Comparison of ENCODE assay signal across 13 cellular contexts in genomic region chr13:106696140-106696539, GRCh38.
DNase-seq lines count a peak whose midpoint lies in the region; ATAC-seq and TF ChIP-seq lines count a peak whose summit lies in the region.
"Had no signal": no experiment of that assay in that cellular context is flagged by ENCODE, and none has a peak within 500 bp of the region (broad histone marks: within the 10 kb centered on the region; RNA-seq: fewer than 3 reads in every experiment).

No MANE protein-coding gene starts in this region.

- TF ChIP-seq CTCF in left ventricle myocardium inferior (IDR thresholded peaks at IDR 0.05; ENCODE audit: borderline replicate concordance): no peak
- TF ChIP-seq CTCF in DND-41 (IDR thresholded peaks at IDR 0.05; ENCODE audit: borderline replicate concordance, extremely low read depth, low read length, poor library complexity, severe bottlenecking): no peak
- TF ChIP-seq CTCF in CD14-positive monocyte (IDR thresholded peaks at IDR 0.05): no peak

- H3K36me3 ChIP-seq in left ventricle myocardium inferior (no peaks in the 10 kb centered on the region), DND-41 (ENCODE audit: insufficient read depth, low read length) (no peaks in the 10 kb centered on the region), neuronal stem cell (replicated peaks in 1 of 2; ENCODE audit: control insufficient read depth in 2 of 2, insufficient read depth in 2 of 2, low read length in 2 of 2) (no peaks in the 10 kb centered on the region)

- H3K27me3 Mint-ChIP-seq in CD14-positive monocyte (ENCODE audit: low read depth in 3 of 3): peaks cover 0 to 5% (median 0%) of the 10 kb centered on the region in 3 donors
- H3K27me3 Mint-ChIP-seq: B cell; CD4-positive, alpha-beta memory T cell had no signal

- no peak overlapping the region for H4K8ac ChIP-seq in neuronal stem cell (ENCODE audit: low read depth, low read length)

- no peak overlapping the region for H2BK12ac ChIP-seq in neuronal stem cell (ENCODE audit: low read length)

- H3K4me1 Mint-ChIP-seq in CD14-positive monocyte: no peaks in the 10 kb centered on the region
- H3K4me1 Mint-ChIP-seq: B cell had no signal

- intact Hi-C loops in left ventricle myocardium inferior (cut with micrococcal nuclease): no loop called here
- intact Hi-C loops in cardiac septum (cut with DNase I): no loop called here
- intact Hi-C loops in CD14-positive monocyte (cut with micrococcal nuclease): no loop called here

- H2BK120ac ChIP-seq in neuronal stem cell (ENCODE audit: low read depth, low read length): peak overlapping the region; percentile 7

- no peak overlapping the region for H3K4ac ChIP-seq in neuronal stem cell (ENCODE audit: low read length)

- H3K4me2 ChIP-seq in DND-41 (ENCODE audit: insufficient read depth, low read length) (no peak overlapping the region), neuronal stem cell (ENCODE audit: insufficient read depth, low read length, poor library complexity, severe bottlenecking) (no peak overlapping the region)

- no peaks in the 10 kb centered on the region for H4K20me1 ChIP-seq in DND-41 (ENCODE audit: insufficient read depth, low read length)

- H3K27me3 ChIP-seq in left ventricle myocardium inferior (ENCODE audit: low read depth) (no peaks in the 10 kb centered on the region), DND-41 (ENCODE audit: insufficient read depth, low read length, poor library complexity) (no peaks in the 10 kb centered on the region), neuronal stem cell (ENCODE audit: control insufficient read depth in 3 of 3, insufficient read depth in 3 of 3, low read depth in 1 of 3, low read length in 3 of 3) (no peaks in the 10 kb centered on the region)

- H3K79me1 ChIP-seq in neuronal stem cell (ENCODE audit: low read depth, low read length): no peaks in the 10 kb centered on the region

- H3K9ac ChIP-seq in DND-41 (ENCODE audit: low read depth, low read length): no peak overlapping the region
- no peak overlapping the region for H3K9ac ChIP-seq in neuronal stem cell (ENCODE audit: low read depth, low read length, poor library complexity)

- no peak overlapping the region for H3K4me3 ChIP-seq in left ventricle myocardium inferior
- no peak overlapping the region for H3K4me3 ChIP-seq in DND-41 (ENCODE audit: low read depth in 1 of 2, low read length in 2 of 2)
- H3K4me3 ChIP-seq in neuronal stem cell (ENCODE audit: low read length in 2 of 2): no peak overlapping the region

- H3K14ac ChIP-seq in neuronal stem cell (ENCODE audit: low read length): no peak overlapping the region

- H2AK5ac ChIP-seq in neuronal stem cell (ENCODE audit: low read depth, low read length): no peak overlapping the region

- H3K18ac ChIP-seq in neuronal stem cell (ENCODE audit: low read length): no peak overlapping the region

- H2BK15ac ChIP-seq in neuronal stem cell (ENCODE audit: low read length): no peak overlapping the region

- H3K36me3 Mint-ChIP-seq in CD14-positive monocyte: no peaks in the 10 kb centered on the region
- H3K36me3 Mint-ChIP-seq: CD4-positive, alpha-beta memory T cell had no signal

- H3K27ac Mint-ChIP-seq in CD14-positive monocyte: no peak overlapping the region
- H3K27ac Mint-ChIP-seq: B cell, H9 had no signal

- H3K79me2 ChIP-seq in DND-41 (ENCODE audit: insufficient read depth, low read length): no peaks in the 10 kb centered on the region

- no peak overlapping the region for H3K23ac ChIP-seq in neuronal stem cell (ENCODE audit: low read depth, low read length, poor library complexity)

- H3K27ac ChIP-seq in left ventricle myocardium inferior (replicated peaks): peak overlapping the region; percentile 52
- H3K27ac ChIP-seq in DND-41 (ENCODE audit: low read length): no peak overlapping the region
- no peak overlapping the region for H3K27ac ChIP-seq in neuronal stem cell (replicated peaks; ENCODE audit: low read length)
- H3K27ac ChIP-seq: C4-2B had no signal

- no peak overlapping the region for H2BK5ac ChIP-seq in neuronal stem cell (ENCODE audit: low read length)

- H3K9me3 Mint-ChIP-seq in CD14-positive monocyte: peaks cover 0 to 3% (median 0%) of the 10 kb centered on the region in 7 donors
- H3K9me3 Mint-ChIP-seq: CD4-positive, alpha-beta memory T cell; H9 had no signal

- no peaks in the 10 kb centered on the region for H3K9me3 ChIP-seq in left ventricle myocardium inferior (replicated peaks)
- no peaks in the 10 kb centered on the region for H3K9me3 ChIP-seq in DND-41 (ENCODE audit: insufficient read depth, low read length, severe bottlenecking)
- no peaks in the 10 kb centered on the region for H3K9me3 ChIP-seq in neuronal stem cell (replicated peaks in 1 of 2; ENCODE audit: control insufficient read depth in 2 of 2, insufficient read depth in 1 of 2, low read depth in 1 of 2, low read length in 2 of 2)

- H2AFZ ChIP-seq in DND-41 (ENCODE audit: low read depth, low read length) (no peak overlapping the region), neuronal stem cell (ENCODE audit: low read length) (no peak overlapping the region)

- no peak overlapping the region for H3K4me3 Mint-ChIP-seq in CD14-positive monocyte
- H3K4me3 Mint-ChIP-seq: B cell, H9 had no signal

- no peak overlapping the region for H4K91ac ChIP-seq in neuronal stem cell (ENCODE audit: low read depth, low read length, poor library complexity)

- no CpG with 5 or more reads among the region's 3 CpGs for WGBS in neuronal stem cell (ENCODE audit: extremely low coverage in 2 of 2, insufficient read length in 2 of 2, insufficient replicate concordance in 1 of 2), 2 donors

- no peak for DNase-seq in left ventricle myocardium inferior
- no peak for DNase-seq in cardiac septum (ENCODE audit: low spot score)
- DNase-seq in DND-41: no peak
- DNase-seq in neuronal stem cell (ENCODE audit: low spot score): no peak
- DNase-seq in CD14-positive monocyte (ENCODE audit: low spot score): no peak
- DNase-seq: DMS153, DMS79, GF-D8, H9 had no signal

- ATAC-seq in DND-41 (ENCODE audit: insufficient read depth, low read depth): peak; percentile 56; the same call in 2 of the 3 replicates
- ATAC-seq in HG03354 (IDR thresholded peaks at IDR 0.05; ENCODE audit: poor library complexity, severe bottlenecking, unreplicated experiment): no peak

- H3K4me1 ChIP-seq in left ventricle myocardium inferior: peaks cover 13% of the 10 kb centered on the region
- no peaks in the 10 kb centered on the region for H3K4me1 ChIP-seq in DND-41 (ENCODE audit: insufficient read depth, low read length)
- peaks cover 2 to 14% of the 10 kb centered on the region in 2 donors for H3K4me1 ChIP-seq in neuronal stem cell (ENCODE audit: control insufficient read depth in 2 of 2, insufficient read depth in 1 of 2, low read depth in 1 of 2, low read length in 2 of 2)
